Comparison of ENCODE assay signal across 11 cellular contexts in the genomic region with DNA sequence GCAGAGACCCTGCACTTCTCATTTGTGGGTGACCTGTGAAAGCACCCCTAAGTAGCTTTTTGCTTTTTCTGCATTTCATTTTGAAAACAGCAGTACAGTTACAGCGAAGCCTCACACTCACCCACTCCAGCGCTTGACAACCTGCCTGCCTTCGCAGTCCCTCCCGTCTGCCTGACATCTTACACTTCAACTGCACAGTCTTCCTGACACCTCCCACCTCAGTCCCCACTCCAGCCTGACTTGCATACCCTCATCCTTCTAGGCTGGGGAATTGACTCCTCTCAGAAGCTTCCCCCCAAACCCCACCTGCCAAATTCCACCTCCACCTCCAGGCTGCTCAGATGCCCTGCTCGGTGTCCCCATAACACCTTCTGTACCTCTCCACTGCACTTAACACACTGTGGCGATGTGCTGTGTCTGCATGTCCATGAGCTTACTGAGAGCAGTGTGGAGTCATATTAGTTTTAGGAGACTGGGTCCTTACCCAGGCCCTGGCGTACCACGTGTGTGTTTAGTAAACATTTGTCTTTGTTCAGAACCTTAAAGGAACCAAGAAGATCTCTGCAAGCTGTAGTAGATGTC.
DNase-seq lines count a peak whose midpoint lies in the region; ATAC-seq, FAIRE-seq and TF ChIP-seq lines count a peak whose summit lies in the region.
"Had no signal": no experiment of that assay in that cellular context is flagged by ENCODE, and none has a peak within 500 bp of the region (broad histone marks: within the 10 kb centered on the region; RNA-seq: fewer than 3 reads in every experiment).

No MANE protein-coding gene starts in this region.

- no peak overlapping the region for H3K4me3 Mint-ChIP-seq in activated CD8-positive, alpha-beta T cell treated with anti-CD3 and anti-CD28 coated beads, Interleukin-2, amount 10 ng/mL, durations not matched to agents 7 days and 5 days
- H3K4me3 Mint-ChIP-seq in naive thymus-derived CD4-positive, alpha-beta T cell, result peak overlapping the region; percentile 50 to 79 (median 73)

- intact Hi-C loops in naive thymus-derived CD4-positive, alpha-beta T cell (cut with micrococcal nuclease), result no loop called here

- peaks cover 6% of the 10 kb centered on the region for H3K36me3 ChIP-seq in cardiac muscle cell
- H3K36me3 ChIP-seq in right atrium auricular region, result no peaks in the 10 kb centered on the region
- peaks cover 17 to 38% (median 37%) of the 10 kb centered on the region in 3 experiments for H3K36me3 ChIP-seq in naive thymus-derived CD4-positive, alpha-beta T cell (ENCODE audit: control insufficient read depth in 2 of 3, insufficient read depth in 3 of 3, low read length in 3 of 3)
- H3K36me3 ChIP-seq: pancreas had no signal

- no peaks in the 10 kb centered on the region for H3K27me3 Mint-ChIP-seq in activated CD8-positive, alpha-beta T cell treated with anti-CD3 and anti-CD28 coated beads, Interleukin-2, amount 10 ng/mL, durations not matched to agents 7 days and 5 days (ENCODE audit: low read depth)
- no peaks in the 10 kb centered on the region for H3K27me3 Mint-ChIP-seq in naive thymus-derived CD4-positive, alpha-beta T cell

- DNase-seq in cardiac muscle cell (ENCODE audit: low read depth in 1 of 2, low spot score in 1 of 2), result peak in 1 of 2 donors; percentile 57
- no peak for DNase-seq in right atrium auricular region (ENCODE audit: low spot score)
- DNase-seq in activated CD8-positive, alpha-beta T cell treated with anti-CD3 and anti-CD28 coated beads, Interleukin-2, amount 10 ng/mL, durations not matched to agents 7 days and 5 days, result no peak
- no peak for DNase-seq in naive thymus-derived CD4-positive, alpha-beta T cell
- DNase-seq in urothelium cell line (ENCODE audit: low spot score), result no peak
- no peak for DNase-seq in AG08395 (ENCODE audit: low spot score)
- no peak for DNase-seq in occipital lobe (lab: John Stamatoyannopoulos, UW)
- DNase-seq: NCI-H187 treated with DMSO at 0.1 percent for 48 hours; pancreas; stimulated activated CD4-positive, alpha-beta T cell treated with anti-CD3 and anti-CD28 coated beads, Interleukin-15, amount 100 ng/mL, for 24 hours had no signal

- CTCF ChIA-PET in activated CD8-positive, alpha-beta T cell treated with anti-CD3 and anti-CD28 coated beads, Interleukin-2, amount 10 ng/mL, durations not matched to agents 7 days and 5 days (lab: Charles Lee), result interaction anchor here (1.3 to 7.9 kb wide), 4 partner anchors 9 to 356 kb away, joined by 4 to 72 read pairs (median 12); no protein-coding TSS in a partner anchor
- CTCF ChIA-PET in naive thymus-derived CD4-positive, alpha-beta T cell (lab: Charles Lee), result interaction anchor here (0.7 to 1.3 kb wide), 3 partner anchors 12 to 23 kb away, joined by 3 to 5 read pairs (median 3); no protein-coding TSS in a partner anchor

- H3K4me1 ChIP-seq in cardiac muscle cell (ENCODE audit: low read depth) (peaks cover 41% of the 10 kb centered on the region), right atrium auricular region (peaks cover 0 to 58% of the 10 kb centered on the region in 2 donors)
- H3K4me1 ChIP-seq in naive thymus-derived CD4-positive, alpha-beta T cell (ENCODE audit: control insufficient read depth in 2 of 2, insufficient read depth in 2 of 2, low read length in 2 of 2), result peaks cover 48 to 63% of the 10 kb centered on the region in 2 donors

- H3K9me3 ChIP-seq in cardiac muscle cell (ENCODE audit: low read depth), result no peaks in the 10 kb centered on the region
- H3K9me3 ChIP-seq in right atrium auricular region, result no peaks in the 10 kb centered on the region
- no peaks in the 10 kb centered on the region for H3K9me3 ChIP-seq in naive thymus-derived CD4-positive, alpha-beta T cell (ENCODE audit: control insufficient read depth in 2 of 3, low read length in 3 of 3)
- H3K9me3 ChIP-seq: pancreas had no signal

- peak overlapping the region; percentile 61 for H3K27ac ChIP-seq in cardiac muscle cell
- peak overlapping the region in 1 of 2 donors; percentile 6 for H3K27ac ChIP-seq in right atrium auricular region
- H3K27ac ChIP-seq in naive thymus-derived CD4-positive, alpha-beta T cell (ENCODE audit: low read depth, low read length), result peak overlapping the region; percentile 85

- no peak for ATAC-seq in activated CD8-positive, alpha-beta T cell treated with anti-CD3 and anti-CD28 coated beads, Interleukin-2, amount 10 ng/mL, durations not matched to agents 7 days and 5 days
- no peak for ATAC-seq in naive thymus-derived CD4-positive, alpha-beta T cell
- ATAC-seq in HG02623 (IDR thresholded peaks at IDR 0.05; ENCODE audit: unreplicated experiment), result no peak
- ATAC-seq: pancreas had no signal

- H3K4me3 ChIP-seq in cardiac muscle cell (no peak overlapping the region), right atrium auricular region (no peak overlapping the region)
- H3K4me3 ChIP-seq in naive thymus-derived CD4-positive, alpha-beta T cell (ENCODE audit: low read length), result no peak overlapping the region
- H3K4me3 ChIP-seq: pancreas had no signal

- peak; percentile 5 for FAIRE-seq in urothelium cell line (lab: Jason Lieb, UNC)
- FAIRE-seq: pancreas had no signal

- H3K36me3 Mint-ChIP-seq in activated CD8-positive, alpha-beta T cell treated with anti-CD3 and anti-CD28 coated beads, Interleukin-2, amount 10 ng/mL, durations not matched to agents 7 days and 5 days (ENCODE audit: low read depth), result peaks cover 79% of the 10 kb centered on the region
- H3K36me3 Mint-ChIP-seq in naive thymus-derived CD4-positive, alpha-beta T cell, result peaks cover 9 to 45% (median 23%) of the 10 kb centered on the region in 5 donors

- POLR2A ChIA-PET in activated CD8-positive, alpha-beta T cell treated with anti-CD3 and anti-CD28 coated beads, Interleukin-2, amount 10 ng/mL, durations not matched to agents 7 days and 5 days (lab: Charles Lee), result interaction anchor here (0.8 to 1.8 kb wide), 3 partner anchors 158 to 356 kb away, joined by 3 to 6 read pairs (median 4); a partner anchor contains a TSS
- POLR2A ChIA-PET in naive thymus-derived CD4-positive, alpha-beta T cell (lab: Charles Lee), result interaction anchor here (0.6 to 2.2 kb wide), 7 partner anchors 9 to 353 kb away, joined by 3 to 6 read pairs (median 4); a partner anchor contains a TSS

- H3K27ac Mint-ChIP-seq in activated CD8-positive, alpha-beta T cell treated with anti-CD3 and anti-CD28 coated beads, Interleukin-2, amount 10 ng/mL, durations not matched to agents 7 days and 5 days, result peak overlapping the region; percentile 94
- peak overlapping the region in 8 of 9 donors; percentile 84 to 100 (median 95) for H3K27ac Mint-ChIP-seq in naive thymus-derived CD4-positive, alpha-beta T cell

- peaks cover 91% of the 10 kb centered on the region for H3K4me1 Mint-ChIP-seq in activated CD8-positive, alpha-beta T cell treated with anti-CD3 and anti-CD28 coated beads, Interleukin-2, amount 10 ng/mL, durations not matched to agents 7 days and 5 days (ENCODE audit: low read depth)
- peaks cover 28 to 97% (median 86%) of the 10 kb centered on the region in 7 donors for H3K4me1 Mint-ChIP-seq in naive thymus-derived CD4-positive, alpha-beta T cell

- no peak for TF ChIP-seq CTCF in cardiac muscle cell (IDR thresholded peaks at IDR 0.05; ENCODE audit: low read depth, low read length)
- TF ChIP-seq CTCF in right atrium auricular region (IDR thresholded peaks at IDR 0.05), result no peak

- H3K9me3 Mint-ChIP-seq in activated CD8-positive, alpha-beta T cell treated with anti-CD3 and anti-CD28 coated beads, Interleukin-2, amount 10 ng/mL, durations not matched to agents 7 days and 5 days (ENCODE audit: insufficient read depth), result no peaks in the 10 kb centered on the region
- H3K9me3 Mint-ChIP-seq in naive thymus-derived CD4-positive, alpha-beta T cell, result peaks cover 0 to 5% (median 0%) of the 10 kb centered on the region in 11 donors

- no peaks in the 10 kb centered on the region for H3K27me3 ChIP-seq in cardiac muscle cell
- H3K27me3 ChIP-seq in right atrium auricular region, result no peaks in the 10 kb centered on the region
- no peaks in the 10 kb centered on the region for H3K27me3 ChIP-seq in naive thymus-derived CD4-positive, alpha-beta T cell (ENCODE audit: control insufficient read depth in 2 of 2, insufficient read depth in 2 of 2, low read length in 2 of 2)
- H3K27me3 ChIP-seq: pancreas had no signal
